Comparison of ENCODE assay signal across 15 cellular contexts in genomic region chr7:77328669-77329068, GRCh38.
DNase-seq lines count a peak whose midpoint lies in the region; ATAC-seq, FAIRE-seq and TF ChIP-seq lines count a peak whose summit lies in the region.
"Had no signal": no experiment of that assay in that cellular context is flagged by ENCODE, and none has a peak within 500 bp of the region (broad histone marks: within the 10 kb centered on the region; RNA-seq: fewer than 3 reads in every experiment).

No MANE protein-coding gene starts in this region.

- TF ChIP-seq POLR2A in A549 (IDR thresholded peaks at IDR 0.05; ENCODE audit: low read length) = no peak

- TF ChIP-seq CTCF in A549 (IDR thresholded peaks at IDR 0.05) = no peak
- TF ChIP-seq CTCF in HFFc6 (IDR thresholded peaks at IDR 0.05) = no peak

- H3K27me3 Mint-ChIP-seq in HFFc6 (ENCODE audit: insufficient read depth) = peaks cover 4% of the 10 kb centered on the region; the same call in 1 of the 2 replicates
- no peaks in the 10 kb centered on the region for H3K27me3 Mint-ChIP-seq in activated naive CD8-positive, alpha-beta T cell treated with anti-CD3 and anti-CD28 coated beads, Interleukin-2, amount 10 ng/mL, durations not matched to agents 7 days and 5 days
- no peaks in the 10 kb centered on the region for H3K27me3 Mint-ChIP-seq in memory B cell
- H3K27me3 Mint-ChIP-seq: CD4-positive, CD25-positive, alpha-beta regulatory T cell; IgD-negative memory B cell; stimulated activated naive B cell treated with anti-CD40 and anti-IgM and Interleukin-4, amounts not matched to agents 10 μg/mL and 1 μg/mL and 100 μg/mL, for 72 hours had no signal

- H3K4me1 Mint-ChIP-seq in HFFc6 (ENCODE audit: low read depth) = peaks cover 61% of the 10 kb centered on the region
- peaks cover 50% of the 10 kb centered on the region for H3K4me1 Mint-ChIP-seq in activated naive CD8-positive, alpha-beta T cell treated with anti-CD3 and anti-CD28 coated beads, Interleukin-2, amount 10 ng/mL, durations not matched to agents 7 days and 5 days
- H3K4me1 Mint-ChIP-seq in memory B cell = peaks cover 33% of the 10 kb centered on the region

- ATAC-seq in A549 (no peak), memory B cell (ENCODE audit: low read depth) (no peak), HG03108 (IDR thresholded peaks at IDR 0.05; ENCODE audit: unreplicated experiment) (no peak), HG02571 (IDR thresholded peaks at IDR 0.05; ENCODE audit: unreplicated experiment) (no peak)
- no peak for ATAC-seq in activated naive CD8-positive, alpha-beta T cell treated with anti-CD3 and anti-CD28 coated beads, Interleukin-2, amount 10 ng/mL, durations not matched to agents 7 days and 5 days (ENCODE audit: low read depth)
- ATAC-seq: right lobe of liver; stimulated activated naive B cell treated with anti-CD40 and anti-IgM and Interleukin-4, amounts not matched to agents 10 μg/mL and 1 μg/mL and 100 μg/mL, for 72 hours had no signal

- H3K4me1 ChIP-seq in A549 = peaks cover 17% of the 10 kb centered on the region

- TF ChIP-seq RAD21 in A549 (conservative IDR thresholded peaks at IDR 0.05 in 1 of 2, IDR thresholded peaks at IDR 0.05 in 1 of 2) = no peak

- H3K36me3 Mint-ChIP-seq in HFFc6 (ENCODE audit: low read depth) (no peaks in the 10 kb centered on the region), memory B cell (peaks cover 23% of the 10 kb centered on the region)
- H3K36me3 Mint-ChIP-seq in activated naive CD8-positive, alpha-beta T cell treated with anti-CD3 and anti-CD28 coated beads, Interleukin-2, amount 10 ng/mL, durations not matched to agents 7 days and 5 days = no peaks in the 10 kb centered on the region

- TF ChIP-seq EP300 in A549 (IDR thresholded peaks at IDR 0.05) = no peak

- H3K27ac Mint-ChIP-seq in HFFc6 (peak overlapping the region; percentile 55), memory B cell (peak overlapping the region; percentile 90)
- H3K27ac Mint-ChIP-seq in activated naive CD8-positive, alpha-beta T cell treated with anti-CD3 and anti-CD28 coated beads, Interleukin-2, amount 10 ng/mL, durations not matched to agents 7 days and 5 days = no peak overlapping the region
- H3K27ac Mint-ChIP-seq: H9; IgD-negative memory B cell; stimulated activated naive B cell treated with anti-CD40 and anti-IgM and Interleukin-4, amounts not matched to agents 10 μg/mL and 1 μg/mL and 100 μg/mL, for 72 hours had no signal

- no peak for FAIRE-seq in A549 (lab: Jason Lieb, UNC)
- FAIRE-seq: GM18507 had no signal

- no peaks in the 10 kb centered on the region for H3K9me3 ChIP-seq in A549
- H3K9me3 ChIP-seq: right lobe of liver had no signal

- POLR2A ChIA-PET in A549 (lab: Yijun Ruan, JAX) = interaction anchor here (0.6 kb wide), 1 partner anchor 88 kb away, joined by 4 read pairs; the partner anchor contains the start of gene GSAP
- POLR2A ChIA-PET in activated naive CD8-positive, alpha-beta T cell treated with anti-CD3 and anti-CD28 coated beads, Interleukin-2, amount 10 ng/mL, durations not matched to agents 7 days and 5 days (lab: Charles Lee) = interaction anchor here (1.5 kb wide), 1 partner anchor 208 kb away, joined by 3 read pairs; the partner anchor contains the start of gene PTPN12

- DNase-seq in A549 (ENCODE audit: low read depth in 1 of 2, low spot score in 1 of 2) (no peak), HFFc6 (peak; percentile 19), memory B cell (ENCODE audit: low spot score in 2 of 2) (no peak), NCI-H82 treated with DMSO at 0.1 percent for 48 hours (lab: John Stamatoyannopoulos, UW; ENCODE audit: unreplicated experiment) (no peak), T1000 (lab: John Stamatoyannopoulos, UW) (no peak)
- no peak for DNase-seq in activated naive CD8-positive, alpha-beta T cell treated with anti-CD3 and anti-CD28 coated beads, Interleukin-2, amount 10 ng/mL, durations not matched to agents 7 days and 5 days
- DNase-seq: effector CD8-positive, alpha-beta T cell; H9; right lobe of liver; stimulated activated naive B cell treated with anti-CD40 and anti-IgM and Interleukin-4, amounts not matched to agents 10 μg/mL and 1 μg/mL and 100 μg/mL, for 72 hours had no signal

- H3K9me3 Mint-ChIP-seq in HFFc6 = no peaks in the 10 kb centered on the region
- no peaks in the 10 kb centered on the region for H3K9me3 Mint-ChIP-seq in activated naive CD8-positive, alpha-beta T cell treated with anti-CD3 and anti-CD28 coated beads, Interleukin-2, amount 10 ng/mL, durations not matched to agents 7 days and 5 days
- H3K9me3 Mint-ChIP-seq in memory B cell = no peaks in the 10 kb centered on the region
- H3K9me3 Mint-ChIP-seq: CD4-positive, CD25-positive, alpha-beta regulatory T cell; H9; IgD-negative memory B cell; stimulated activated naive B cell treated with anti-CD40 and anti-IgM and Interleukin-4, amounts not matched to agents 10 μg/mL and 1 μg/mL and 100 μg/mL, for 72 hours had no signal

- CTCF ChIA-PET in A549 (lab: Yijun Ruan, JAX) = interaction anchor here (0.6 to 1.1 kb wide), 3 partner anchors 63 to 204 kb away, joined by 3 read pairs; no protein-coding TSS in a partner anchor

- H3K4me2 ChIP-seq in A549 = no peak overlapping the region

- H3K4me3 ChIP-seq in A549 = no peak overlapping the region
- H3K4me3 ChIP-seq: right lobe of liver had no signal

- H3K4me3 Mint-ChIP-seq in HFFc6 = peak overlapping the region; percentile 54; the same call in 1 of the 2 replicates
- peak overlapping the region; percentile 68 for H3K4me3 Mint-ChIP-seq in activated naive CD8-positive, alpha-beta T cell treated with anti-CD3 and anti-CD28 coated beads, Interleukin-2, amount 10 ng/mL, durations not matched to agents 7 days and 5 days
- no peak overlapping the region for H3K4me3 Mint-ChIP-seq in memory B cell
- H3K4me3 Mint-ChIP-seq: H9 had no signal

- H3K27ac ChIP-seq in A549 = no peak overlapping the region
- H3K27ac ChIP-seq: right lobe of liver had no signal

- WGBS in A549 (ENCODE audit: missing lambda C conversion rate) = 86% methylated on average over 1 of the region's 1 CpG

TF ChIP-seq in A549, 52 proteins besides CTCF, POLR2A, EP300 and RAD21:
- TF ChIP-seq CHD2 (IDR thresholded peaks at IDR 0.05; ENCODE audit: low read length, partially characterized antibody) (no peak), BHLHE40 (IDR thresholded peaks at IDR 0.05; ENCODE audit: low read depth, low read length) (no peak), POLR2AphosphoS2 (conservative IDR thresholded peaks at IDR 0.05; ENCODE audit: low read length) (no peak), RCOR1 (IDR thresholded peaks at IDR 0.05; ENCODE audit: low read depth, low read length) (no peak), CBX2 (IDR thresholded peaks at IDR 0.05; ENCODE audit: borderline replicate concordance, low read depth) (no peak), RARB (CRISPR knock-in tag; IDR thresholded peaks at IDR 0.05) (no peak), FOSL2 (IDR thresholded peaks at IDR 0.05) (no peak), FOSL2 (CRISPR knock-in tag; IDR thresholded peaks at IDR 0.05) (peak; percentile 11; the same call in 1 of the 2 replicates), CHD4 (IDR thresholded peaks at IDR 0.05; ENCODE audit: borderline replicate concordance) (no peak)
- TF ChIP-seq, protein P1, sequence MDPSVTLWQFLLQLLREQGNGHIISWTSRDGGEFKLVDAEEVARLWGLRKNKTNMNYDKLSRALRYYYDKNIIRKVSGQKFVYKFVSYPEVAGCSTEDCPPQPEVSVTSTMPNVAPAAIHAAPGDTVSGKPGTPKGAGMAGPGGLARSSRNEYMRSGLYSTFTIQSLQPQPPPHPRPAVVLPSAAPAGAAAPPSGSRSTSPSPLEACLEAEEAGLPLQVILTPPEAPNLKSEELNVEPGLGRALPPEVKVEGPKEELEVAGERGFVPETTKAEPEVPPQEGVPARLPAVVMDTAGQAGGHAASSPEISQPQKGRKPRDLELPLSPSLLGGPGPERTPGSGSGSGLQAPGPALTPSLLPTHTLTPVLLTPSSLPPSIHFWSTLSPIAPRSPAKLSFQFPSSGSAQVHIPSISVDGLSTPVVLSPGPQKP (IDR thresholded peaks at IDR 0.05; ENCODE audit: low read depth, low read length) = no peak
